1 cellular context compared by ENCODE assay signal in genomic region chr1:247078315-247079140, GRCh38.
TF ChIP-seq lines count a peak whose summit lies in the region.

TSS of gene ZNF670 (minus strand) at chr1:247078811. CDS start at chr1:247078596, 215 bp downstream.

TF ChIP-seq in K562, 482 proteins besides CTCF, POLR2A, EP300 and RAD21 (continued from another document and continues in another):
- TF ChIP-seq NEUROD1 (IDR thresholded peaks at IDR 0.05; ENCODE audit: borderline replicate concordance, low read depth, low read length, partially characterized antibody) = peak; percentile 45
- TF ChIP-seq E2F5 (CRISPR knock-in tag; IDR thresholded peaks at IDR 0.05) = peak; percentile 72; the same call in 1 of the 2 replicates
- TF ChIP-seq ETS1 (conservative IDR thresholded peaks at IDR 0.05; ENCODE audit: control insufficient read depth, low read depth, low read length) = 0 out of 2 replicates have a peak, but pooled peaks have one; percentile 70
- TF ChIP-seq TAF15 (IDR thresholded peaks at IDR 0.05; ENCODE audit: low read depth, low read length) = no peak
- TF ChIP-seq CCAR2 (IDR thresholded peaks at IDR 0.05; ENCODE audit: low read depth, low read length) = no peak
- TF ChIP-seq FOXM1 (IDR thresholded peaks at IDR 0.05; ENCODE audit: low read depth) = no peak; the same call in 1 of the 2 replicates
- no peak for TF ChIP-seq FOXM1 (CRISPR knock-in tag; IDR thresholded peaks at IDR 0.05; ENCODE audit: low read depth)
- TF ChIP-seq LEF1 (IDR thresholded peaks at IDR 0.05) = peak; percentile 37; the same call in 1 of the 2 replicates
- no peak for TF ChIP-seq ZNF253 (CRISPR knock-in tag; conservative IDR thresholded peaks at IDR 0.05)
- peak; percentile 30; the same call in 1 of the 2 replicates for TF ChIP-seq HCFC1 (IDR thresholded peaks at IDR 0.05; ENCODE audit: low read depth, low read length)
- TF ChIP-seq PKNOX1 (IDR thresholded peaks at IDR 0.05) = peak; percentile 99
- no peak; the same call in 1 of the 2 replicates for TF ChIP-seq CC2D1A (IDR thresholded peaks at IDR 0.05)
- no peak for TF ChIP-seq DACH1 (IDR thresholded peaks at IDR 0.05; ENCODE audit: partially characterized antibody)
- TF ChIP-seq ZBTB17 (CRISPR knock-in tag; IDR thresholded peaks at IDR 0.05) = peak; percentile 72
- no peak for TF ChIP-seq KDM1A (IDR thresholded peaks at IDR 0.05)
- peak; percentile 33 to 40; a peak in 1 of 4 replicates for TF ChIP-seq FOXK2 (conservative IDR thresholded peaks at IDR 0.05 in 1 of 2, IDR thresholded peaks at IDR 0.05 in 1 of 2; ENCODE audit: low read depth in 2 of 2)
- no peak; the same call in 1 of the 2 replicates for TF ChIP-seq EGR1 (conservative IDR thresholded peaks at IDR 0.05)
- peak; percentile 99 for TF ChIP-seq POLR2G (IDR thresholded peaks at IDR 0.05; ENCODE audit: low read depth, low read length)
- TF ChIP-seq NR2C1 (IDR thresholded peaks at IDR 0.05) = no peak
- no peak for TF ChIP-seq NR2C1 (tag; IDR thresholded peaks at IDR 0.05)
- TF ChIP-seq CEBPZ (IDR thresholded peaks at IDR 0.05; ENCODE audit: borderline replicate concordance, low read depth, low read length) = no peak
- TF ChIP-seq ARID3A (IDR thresholded peaks at IDR 0.05; ENCODE audit: borderline replicate concordance, low read depth, low read length) = peak; percentile 24; the same call in 1 of the 2 replicates
- TF ChIP-seq JUND (IDR thresholded peaks at IDR 0.05; ENCODE audit: borderline replicate concordance, low read depth, low read length) = peak; percentile 28; the same call in 1 of the 2 replicates
- TF ChIP-seq JUND (tag; IDR thresholded peaks at IDR 0.05; ENCODE audit: borderline replicate concordance, low read depth, low read length) = no peak; the same call in 2 of the 3 replicates
- no peak for TF ChIP-seq ZHX1 (conservative IDR thresholded peaks at IDR 0.05; ENCODE audit: low read length)
- peak; percentile 59; the same call in 1 of the 2 replicates for TF ChIP-seq E2F1 (CRISPR knock-in tag; IDR thresholded peaks at IDR 0.05)
- peak; percentile 64; the same call in 1 of the 2 replicates for TF ChIP-seq ZBTB7A (IDR thresholded peaks at IDR 0.05; ENCODE audit: borderline replicate concordance, control insufficient read depth, low read depth, low read length)
- no peak for TF ChIP-seq ZNF277 (CRISPR knock-in tag; IDR thresholded peaks at IDR 0.05; ENCODE audit: borderline replicate concordance)
- TF ChIP-seq CEBPG (CRISPR knock-in tag; IDR thresholded peaks at IDR 0.05) = no peak
- TF ChIP-seq CEBPG (tag; conservative IDR thresholded peaks at IDR 0.05 in 1 of 2, IDR thresholded peaks at IDR 0.05 in 1 of 2) = peak; percentile 9 to 83; a peak in 2 of 4 replicates
- peak; percentile 80 for TF ChIP-seq PML (IDR thresholded peaks at IDR 0.05; ENCODE audit: low read length)
- TF ChIP-seq CLOCK (CRISPR knock-in tag; IDR thresholded peaks at IDR 0.05; ENCODE audit: borderline replicate concordance) = no peak
- TF ChIP-seq ZNF740 (CRISPR knock-in tag; IDR thresholded peaks at IDR 0.05) = no peak
- no peak for TF ChIP-seq ZNF740 (tag; IDR thresholded peaks at IDR 0.05)
- 0 out of 2 replicates have a peak, but pooled peaks have one; percentile 8 for TF ChIP-seq BHLHE40 (IDR thresholded peaks at IDR 0.05; ENCODE audit: low read length)
- 0 out of 2 replicates have a peak, but pooled peaks have one; percentile 60 for TF ChIP-seq ZNF76 (CRISPR knock-in tag; IDR thresholded peaks at IDR 0.05; ENCODE audit: borderline replicate concordance)
- no peak for TF ChIP-seq BACH1 (tag; IDR thresholded peaks at IDR 0.05)
- no peak for TF ChIP-seq FOXJ3 (CRISPR knock-in tag; IDR thresholded peaks at IDR 0.05)
- TF ChIP-seq ZNF165 (CRISPR knock-in tag; IDR thresholded peaks at IDR 0.05; ENCODE audit: borderline replicate concordance) = no peak
- TF ChIP-seq SETDB1 (IDR thresholded peaks at IDR 0.05; ENCODE audit: low read length) = peak; percentile 32
- TF ChIP-seq NR2C2 (CRISPR knock-in tag; IDR thresholded peaks at IDR 0.05) = no peak
- peak; percentile 68 for TF ChIP-seq NR2C2 (tag; IDR thresholded peaks at IDR 0.05)
